Comparison of ENCODE assay signal across 8 cellular contexts in the genomic region with DNA sequence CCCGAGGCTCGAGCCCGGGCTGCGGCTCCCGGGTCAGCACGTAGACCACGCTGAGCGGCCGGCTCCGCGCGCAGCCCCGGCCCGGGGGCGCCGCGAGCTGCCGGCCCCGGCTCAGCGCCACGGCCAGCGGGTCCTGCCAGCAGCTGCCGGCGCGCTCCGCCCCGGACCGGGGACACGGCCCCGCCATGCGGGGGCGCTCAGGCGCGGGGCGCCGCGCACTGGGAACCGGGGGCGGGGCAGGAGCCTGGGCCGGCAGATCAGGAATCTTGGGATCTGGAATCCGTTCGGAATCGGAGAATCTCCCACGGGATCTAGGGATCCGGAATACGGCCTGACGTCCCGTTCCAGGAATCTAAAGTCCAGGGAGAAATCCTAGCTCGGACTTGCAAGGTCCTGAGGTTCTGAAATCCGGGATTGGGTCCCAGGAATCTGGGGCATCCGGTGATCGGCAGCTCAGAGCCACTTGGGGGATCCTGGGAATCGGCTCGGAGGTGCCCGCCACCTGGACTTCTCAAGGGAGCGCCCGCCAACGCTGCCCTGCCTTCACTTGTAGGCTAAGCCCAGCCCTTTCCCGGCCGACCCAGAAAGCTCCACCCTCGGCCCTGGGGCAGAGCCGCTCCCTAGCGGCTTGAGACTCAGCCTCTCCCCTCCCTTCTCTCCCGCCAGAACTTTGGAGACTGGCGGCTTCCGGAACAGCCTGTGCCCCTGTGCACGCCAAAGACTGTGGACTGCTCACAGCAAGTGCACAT. TPM values are rescaled to one million over a fixed set of nuclear protein-coding genes. Genes with fewer than 3 reads are reported as not detected.
DNase-seq lines count a peak whose midpoint lies in the region; ATAC-seq lines count a peak whose summit lies in the region.

A gene with protein sequence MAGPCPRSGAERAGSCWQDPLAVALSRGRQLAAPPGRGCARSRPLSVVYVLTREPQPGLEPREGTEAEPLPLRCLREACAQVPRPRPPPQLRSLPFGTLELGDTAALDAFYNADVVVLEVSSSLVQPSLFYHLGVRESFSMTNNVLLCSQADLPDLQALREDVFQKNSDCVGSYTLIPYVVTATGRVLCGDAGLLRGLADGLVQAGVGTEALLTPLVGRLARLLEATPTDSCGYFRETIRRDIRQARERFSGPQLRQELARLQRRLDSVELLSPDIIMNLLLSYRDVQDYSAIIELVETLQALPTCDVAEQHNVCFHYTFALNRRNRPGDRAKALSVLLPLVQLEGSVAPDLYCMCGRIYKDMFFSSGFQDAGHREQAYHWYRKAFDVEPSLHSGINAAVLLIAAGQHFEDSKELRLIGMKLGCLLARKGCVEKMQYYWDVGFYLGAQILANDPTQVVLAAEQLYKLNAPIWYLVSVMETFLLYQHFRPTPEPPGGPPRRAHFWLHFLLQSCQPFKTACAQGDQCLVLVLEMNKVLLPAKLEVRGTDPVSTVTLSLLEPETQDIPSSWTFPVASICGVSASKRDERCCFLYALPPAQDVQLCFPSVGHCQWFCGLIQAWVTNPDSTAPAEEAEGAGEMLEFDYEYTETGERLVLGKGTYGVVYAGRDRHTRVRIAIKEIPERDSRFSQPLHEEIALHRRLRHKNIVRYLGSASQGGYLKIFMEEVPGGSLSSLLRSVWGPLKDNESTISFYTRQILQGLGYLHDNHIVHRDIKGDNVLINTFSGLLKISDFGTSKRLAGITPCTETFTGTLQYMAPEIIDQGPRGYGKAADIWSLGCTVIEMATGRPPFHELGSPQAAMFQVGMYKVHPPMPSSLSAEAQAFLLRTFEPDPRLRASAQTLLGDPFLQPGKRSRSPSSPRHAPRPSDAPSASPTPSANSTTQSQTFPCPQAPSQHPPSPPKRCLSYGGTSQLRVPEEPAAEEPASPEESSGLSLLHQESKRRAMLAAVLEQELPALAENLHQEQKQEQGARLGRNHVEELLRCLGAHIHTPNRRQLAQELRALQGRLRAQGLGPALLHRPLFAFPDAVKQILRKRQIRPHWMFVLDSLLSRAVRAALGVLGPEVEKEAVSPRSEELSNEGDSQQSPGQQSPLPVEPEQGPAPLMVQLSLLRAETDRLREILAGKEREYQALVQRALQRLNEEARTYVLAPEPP (N-terminal part only) (minus strand): TSS at position 551 of the 749 bp plus-strand sequence. CDS start 364 bp downstream, at position 187.

- H3K27ac Mint-ChIP-seq in T-helper 1 cell treated with Interleukin-12 subunit alpha and Interleukin-12 subunit beta and Interleukin-4 antibody, amounts not matched to agents 30 μg/mL and 1 μg/mL, for 36 hours, result peak within 1 kb of the TSS; percentile 88
- H3K27ac Mint-ChIP-seq in immature natural killer cell, result peak within 1 kb of the TSS in 4 of 6 donors; percentile 46 to 80 (median 61)

- H3K36me3 Mint-ChIP-seq in T-helper 1 cell treated with Interleukin-12 subunit alpha and Interleukin-12 subunit beta and Interleukin-4 antibody, amounts not matched to agents 30 μg/mL and 1 μg/mL, for 36 hours (ENCODE audit: low read depth), result no peaks in the 10 kb centered on the region
- H3K36me3 Mint-ChIP-seq in immature natural killer cell, result no peaks in the 10 kb centered on the region

- ATAC-seq in GM21619 (IDR thresholded peaks at IDR 0.05; ENCODE audit: unreplicated experiment), result peak; percentile 26
- ATAC-seq in HG03342 (IDR thresholded peaks at IDR 0.05; ENCODE audit: unreplicated experiment), result no peak

- H3K9me3 Mint-ChIP-seq in T-helper 1 cell treated with Interleukin-12 subunit alpha and Interleukin-12 subunit beta and Interleukin-4 antibody, amounts not matched to agents 30 μg/mL and 1 μg/mL, for 36 hours, result no peaks in the 10 kb centered on the region
- H3K9me3 Mint-ChIP-seq in immature natural killer cell, result no peaks in the 10 kb centered on the region

- no peaks in the 10 kb centered on the region for H3K27me3 Mint-ChIP-seq in T-helper 1 cell treated with Interleukin-12 subunit alpha and Interleukin-12 subunit beta and Interleukin-4 antibody, amounts not matched to agents 30 μg/mL and 1 μg/mL, for 36 hours (ENCODE audit: low read depth)
- peaks cover 0 to 4% (median 4%) of the 10 kb centered on the region in 3 donors for H3K27me3 Mint-ChIP-seq in immature natural killer cell (ENCODE audit: low read depth in 3 of 3)

- H3K4me1 Mint-ChIP-seq in T-helper 1 cell treated with Interleukin-12 subunit alpha and Interleukin-12 subunit beta and Interleukin-4 antibody, amounts not matched to agents 30 μg/mL and 1 μg/mL, for 36 hours (ENCODE audit: low read depth), result peaks cover 27% of the 10 kb centered on the region
- H3K4me1 Mint-ChIP-seq in immature natural killer cell, result peaks cover 22 to 28% of the 10 kb centered on the region in 2 donors

- peak; percentile 90 for DNase-seq in COLO668 (lab: John Stamatoyannopoulos, UW; ENCODE audit: unreplicated experiment)
- peak; percentile 47 for DNase-seq in NCI-H128 (lab: John Stamatoyannopoulos, UW; ENCODE audit: unreplicated experiment)
- DNase-seq in cerebellar cortex (ENCODE audit: low spot score), result peak; percentile 90
- DNase-seq in immature natural killer cell, result peak; percentile 38 to 39 (median 39)
- no peak for DNase-seq in skeletal muscle cell (ENCODE audit: low read depth)

- H3K4me3 Mint-ChIP-seq in T-helper 1 cell treated with Interleukin-12 subunit alpha and Interleukin-12 subunit beta and Interleukin-4 antibody, amounts not matched to agents 30 μg/mL and 1 μg/mL, for 36 hours, result peak within 1 kb of the TSS; percentile 92
- peak within 1 kb of the TSS; percentile 83 to 90 (median 88) for H3K4me3 Mint-ChIP-seq in immature natural killer cell

- H3K4me3 ChIP-seq in skeletal muscle cell (ENCODE audit: low read depth, low read length), result peak within 1 kb of the TSS; percentile 60

RNA-seq across cellular contexts. Expression of the gene that starts here (rescaled TPM):
- polyA plus RNA-seq in immature natural killer cell, result 1 to 10 TPM; 2.0 to 5.1 (median 3.6) TPM
